In genomic region chr11:35770425-35770824, GRCh38 we compare ENCODE assay signal across 7 cellular contexts.
DNase-seq lines count a peak whose midpoint lies in the region; TF ChIP-seq lines count a peak whose summit lies in the region.
"Not testable (repeated sequence)": the region's sequence is repeated elsewhere in the genome, so short reads cannot be mapped to it uniquely, and the experiment has no call there.

No MANE protein-coding gene starts in this region.

- DNase-seq in EH (ENCODE audit: low read depth) (peak; percentile 89), HS-27A (ENCODE audit: low read depth) (peak; percentile 23), SJCRH30 (peak; percentile 13 to 31), astrocyte of the cerebellum (ENCODE audit: low read depth) (peak; percentile 39), dedifferentiated amniotic fluid mesenchymal stem cell (ENCODE audit: extremely low spot score) (peak; percentile 62), fibroblast of the aortic adventitia (ENCODE audit: low read depth) (peak; percentile 39)
- DNase-seq in osteoblast (ENCODE audit: insufficient read length, low spot score, missing footprints) = not testable (repeated sequence)

- in situ Hi-C loops in astrocyte of the cerebellum (cut with HindIII; ENCODE audit: low sequenced_read_pairs) = not testable (repeated sequence)

- not testable (repeated sequence) for H3K4me3 ChIP-seq in SJCRH30; astrocyte of the cerebellum (ENCODE audit: low read depth, low read length); fibroblast of the aortic adventitia (ENCODE audit: low read depth, low read length); osteoblast (ENCODE audit: insufficient read depth, low read length)

- H3K36me3 ChIP-seq in SJCRH30; osteoblast (ENCODE audit: insufficient read depth, low read length): not testable (repeated sequence)

- peaks cover 55% of the 10 kb centered on the region for H3K79me2 ChIP-seq in osteoblast (ENCODE audit: insufficient read depth, low read length)

- TF ChIP-seq CTCF in astrocyte of the cerebellum (IDR thresholded peaks at IDR 0.05; ENCODE audit: low read depth, low read length, missing control alignments); fibroblast of the aortic adventitia (IDR thresholded peaks at IDR 0.05; ENCODE audit: insufficient read depth, low read length); osteoblast (IDR thresholded peaks at IDR 0.05; ENCODE audit: extremely low read depth, low read depth, low read length): not testable (repeated sequence)

- not testable (repeated sequence) for H3K4me1 ChIP-seq in SJCRH30; osteoblast (ENCODE audit: insufficient read depth, low read length)

- not testable (repeated sequence) for H3K27ac ChIP-seq in SJCRH30
- H3K27ac ChIP-seq in osteoblast (ENCODE audit: low read depth, low read length) = peak overlapping the region; percentile 28

- not testable (repeated sequence) for H2AFZ ChIP-seq in osteoblast (ENCODE audit: low read length)

- not testable (repeated sequence) for H3K4me2 ChIP-seq in osteoblast (ENCODE audit: insufficient read depth, low read length)

- not testable (repeated sequence) for H3K9me3 ChIP-seq in SJCRH30 (replicated peaks); osteoblast (ENCODE audit: low read depth, low read length)

- peaks cover 15% of the 10 kb centered on the region for H4K20me1 ChIP-seq in osteoblast (ENCODE audit: insufficient read depth, low read length)

- H3K27me3 ChIP-seq in SJCRH30; osteoblast (ENCODE audit: insufficient read depth, low read length): not testable (repeated sequence)
